ENCODE assay signal across 18 cellular contexts in the genomic region with DNA sequence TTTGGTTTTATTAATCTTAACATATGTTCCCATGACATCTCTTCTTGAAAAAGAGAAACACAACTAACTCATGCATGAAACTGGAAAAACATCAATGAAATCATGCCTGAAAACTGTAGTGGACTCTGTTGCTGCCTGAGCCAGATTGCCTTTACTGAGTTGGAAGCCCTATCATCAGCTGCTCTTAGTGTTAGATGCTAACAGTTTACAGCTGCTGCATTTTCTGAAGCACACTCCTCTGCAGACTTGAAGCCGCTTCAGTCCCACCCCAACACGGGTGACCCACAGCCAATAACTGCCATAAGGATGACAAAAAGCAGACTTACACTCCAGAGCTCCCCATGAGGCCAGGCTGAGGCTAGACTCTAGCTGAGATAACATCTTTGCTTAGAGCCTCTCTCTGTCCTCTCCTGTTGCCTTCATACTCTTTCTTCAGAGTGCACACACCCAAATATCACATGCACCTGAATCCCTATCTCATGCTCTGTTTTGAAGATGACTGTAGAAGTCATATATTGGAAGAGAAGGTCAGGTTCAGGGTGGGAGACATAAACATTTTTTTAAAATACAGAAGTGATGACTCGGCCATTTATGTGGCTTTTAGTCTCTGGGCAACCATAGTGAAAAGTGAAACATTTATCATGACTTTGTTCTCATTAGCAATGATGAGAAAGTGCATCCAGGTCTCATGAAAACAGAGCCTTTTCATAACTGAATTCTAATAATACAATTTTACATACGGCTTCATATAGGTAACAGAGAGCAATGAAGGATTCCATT.
A peak's percentile ranks its signal among the peaks of the same experiment; 100 is the strongest.
DNase-seq lines count a peak whose midpoint lies in the region; TF ChIP-seq lines count a peak whose summit lies in the region.
"Had no signal": no experiment of that assay in that cellular context is flagged by ENCODE, and none has a peak within 500 bp of the region (broad histone marks: within the 10 kb centered on the region; RNA-seq: fewer than 3 reads in every experiment).

No MANE protein-coding gene starts in this region.

- no peaks in the 10 kb centered on the region for H3K79me2 ChIP-seq in GM23248 (ENCODE audit: insufficient read depth)
- no peaks in the 10 kb centered on the region for H3K79me2 ChIP-seq in mesendoderm (ENCODE audit: control insufficient read depth, insufficient read depth, low read length)

- no peak overlapping the region for H3K4me3 ChIP-seq in GM23248
- H3K4me3 ChIP-seq in astrocyte of the spinal cord (ENCODE audit: low read depth, low read length), result no peak overlapping the region
- no peak overlapping the region for H3K4me3 ChIP-seq in mesendoderm (ENCODE audit: low read length)
- H3K4me3 ChIP-seq: HAP-1 had no signal

- H3K4me1 ChIP-seq in GM23248 (ENCODE audit: insufficient read depth) (no peaks in the 10 kb centered on the region), mesendoderm (ENCODE audit: control insufficient read depth, low read depth, low read length) (no peaks in the 10 kb centered on the region)
- H3K4me1 ChIP-seq: HAP-1 had no signal

- H4K8ac ChIP-seq in mesendoderm (ENCODE audit: low read depth, low read length), result no peak overlapping the region

- intact Hi-C loops in activated T-helper 2 cell treated with anti-CD3 and anti-CD28 coated beads, Interferon-gamma antibody, Interleukin-2, Interleukin-4, amounts not matched to agents 10 μg/mL and 5 μg/mL and 100 μg/mL, durations not matched to agents 14 hours and 24 hours and 36 hours (cut with micrococcal nuclease), result no loop called here

- 69 to 73% methylated on average over 4 of the region's 4 CpGs for WGBS in GM23248 (ENCODE audit: low coverage in 1 of 2, low lambda C conversion rate in 2 of 2, missing lambda C conversion rate in 2 of 2), 2 experiments
- no CpG with 5 or more reads among the region's 4 CpGs for WGBS in mesendoderm (ENCODE audit: extremely low coverage, insufficient coverage, low lambda C conversion rate)

- no peak overlapping the region for H2BK15ac ChIP-seq in mesendoderm (replicated peaks; ENCODE audit: low read depth)

- H3K27me3 ChIP-seq in GM23248 (replicated peaks; ENCODE audit: insufficient read depth) (no peaks in the 10 kb centered on the region), mesendoderm (ENCODE audit: insufficient read depth, low read length, poor library complexity) (no peaks in the 10 kb centered on the region)

- H3K79me1 ChIP-seq in mesendoderm (ENCODE audit: low read length), result no peaks in the 10 kb centered on the region

- H3K9ac ChIP-seq in GM23248, result no peak overlapping the region
- no peak overlapping the region for H3K9ac ChIP-seq in mesendoderm (ENCODE audit: low read length)

- H2BK5ac ChIP-seq in mesendoderm (ENCODE audit: low read length), result no peak overlapping the region

- H3K4me2 ChIP-seq in GM23248 (ENCODE audit: unreplicated experiment) (no peak overlapping the region), mesendoderm (ENCODE audit: low read length) (no peak overlapping the region)

- no peaks in the 10 kb centered on the region for H3K9me3 ChIP-seq in GM23248 (ENCODE audit: low read depth)
- H3K9me3 ChIP-seq: HAP-1 had no signal

- H3K9me2 ChIP-seq in GM23248 (ENCODE audit: insufficient read depth), result peaks cover 6% of the 10 kb centered on the region; the same call in 1 of the 2 replicates

- H3K36me3 Mint-ChIP-seq in activated T-helper 2 cell treated with anti-CD3 and anti-CD28 coated beads, Interferon-gamma antibody, Interleukin-2, Interleukin-4, amounts not matched to agents 10 μg/mL and 5 μg/mL and 100 μg/mL, durations not matched to agents 14 hours and 24 hours and 36 hours (ENCODE audit: low read depth), result no peaks in the 10 kb centered on the region

- no peak overlapping the region for H2AFZ ChIP-seq in GM23248

- no peak overlapping the region for H3K23ac ChIP-seq in mesendoderm (ENCODE audit: low read length)

- peaks cover 17% of the 10 kb centered on the region; the same call in 1 of the 2 replicates for H3F3A ChIP-seq in GM23248 (ENCODE audit: insufficient read depth)

- H3K27ac Mint-ChIP-seq in activated T-helper 2 cell treated with anti-CD3 and anti-CD28 coated beads, Interferon-gamma antibody, Interleukin-2, Interleukin-4, amounts not matched to agents 10 μg/mL and 5 μg/mL and 100 μg/mL, durations not matched to agents 14 hours and 24 hours and 36 hours, result no peak overlapping the region

- in situ Hi-C loops in GM23248 (cut with MboI) (no loop called here), astrocyte of the spinal cord (cut with HindIII; ENCODE audit: low sequenced_read_pairs) (no loop called here)

- H4K5ac ChIP-seq in mesendoderm (ENCODE audit: low read length), result no peak overlapping the region

- H3K18ac ChIP-seq in mesendoderm (ENCODE audit: low read length), result no peak overlapping the region

- no peak overlapping the region for H3K4ac ChIP-seq in mesendoderm (ENCODE audit: low read depth, low read length)

- no peak overlapping the region for H3K56ac ChIP-seq in mesendoderm (ENCODE audit: low read length)

- H3K9me3 Mint-ChIP-seq in activated T-helper 2 cell treated with anti-CD3 and anti-CD28 coated beads, Interferon-gamma antibody, Interleukin-2, Interleukin-4, amounts not matched to agents 10 μg/mL and 5 μg/mL and 100 μg/mL, durations not matched to agents 14 hours and 24 hours and 36 hours, result no peaks in the 10 kb centered on the region

- no peak overlapping the region for H2BK120ac ChIP-seq in mesendoderm (ENCODE audit: low read depth, low read length)

- no peak for TF ChIP-seq CTCF in astrocyte of the spinal cord (IDR thresholded peaks at IDR 0.05; ENCODE audit: low read depth, low read length)

- H4K20me1 ChIP-seq in GM23248 (ENCODE audit: insufficient read depth), result no peaks in the 10 kb centered on the region

- no peak overlapping the region for H3K27ac ChIP-seq in GM23248
- H3K27ac ChIP-seq in mesendoderm (ENCODE audit: low read depth, low read length), result no peak overlapping the region
- H3K27ac ChIP-seq: C4-2B had no signal

- peaks cover 23% of the 10 kb centered on the region for H3K36me3 ChIP-seq in GM23248 (ENCODE audit: low read depth)
- no peaks in the 10 kb centered on the region for H3K36me3 ChIP-seq in mesendoderm (ENCODE audit: control insufficient read depth, insufficient read depth, low read length)
- H3K36me3 ChIP-seq: HAP-1 had no signal

- peak; percentile 16 for DNase-seq in GM23248
- DNase-seq in LHCN-M2 (ENCODE audit: low read depth), result peak; percentile 15
- DNase-seq in astrocyte of the spinal cord (ENCODE audit: low read depth, low spot score), result peak; percentile 12
- DNase-seq in mesendoderm, result peak; percentile 25
- DNase-seq in NK-92 (lab: John Stamatoyannopoulos, UW; ENCODE audit: unreplicated experiment), result no peak
- no peak for DNase-seq in NCI-H128 (lab: John Stamatoyannopoulos, UW; ENCODE audit: unreplicated experiment)
- no peak for DNase-seq in activated T-helper 2 cell treated with anti-CD3 and anti-CD28 coated beads, Interferon-gamma antibody, Interleukin-2, Interleukin-4, amounts not matched to agents 10 μg/mL and 5 μg/mL and 100 μg/mL, durations not matched to agents 14 hours and 24 hours and 36 hours (ENCODE audit: low spot score)
- DNase-seq: ACHN; DND-41; KBM-7; NCI-H1417 treated with DMSO at 0.1 percent for 48 hours; NCI-H2029; NCI-H2171; NCI-H446 treated with DMSO at 0.1 percent for 48 hours; NCI-H69; NK-92 treated with Interleukin-12 subunit alpha and Interleukin-12 subunit beta, amount 100 ng/mL, for 24 hours had no signal

- H3K4me1 Mint-ChIP-seq in activated T-helper 2 cell treated with anti-CD3 and anti-CD28 coated beads, Interferon-gamma antibody, Interleukin-2, Interleukin-4, amounts not matched to agents 10 μg/mL and 5 μg/mL and 100 μg/mL, durations not matched to agents 14 hours and 24 hours and 36 hours (ENCODE audit: low read depth), result no peaks in the 10 kb centered on the region

- no peak overlapping the region for H2AK5ac ChIP-seq in mesendoderm (ENCODE audit: low read length)

- H3K4me3 Mint-ChIP-seq in activated T-helper 2 cell treated with anti-CD3 and anti-CD28 coated beads, Interferon-gamma antibody, Interleukin-2, Interleukin-4, amounts not matched to agents 10 μg/mL and 5 μg/mL and 100 μg/mL, durations not matched to agents 14 hours and 24 hours and 36 hours (ENCODE audit: low read depth), result no peak overlapping the region

- no peaks in the 10 kb centered on the region for H3K27me3 Mint-ChIP-seq in activated T-helper 2 cell treated with anti-CD3 and anti-CD28 coated beads, Interferon-gamma antibody, Interleukin-2, Interleukin-4, amounts not matched to agents 10 μg/mL and 5 μg/mL and 100 μg/mL, durations not matched to agents 14 hours and 24 hours and 36 hours (ENCODE audit: low read depth)

Comparison
In these comparisons a context has a peak if more than half of its experiments do, and no peak if none do; other contexts are left out.
1. DNase-seq: peak in GM23248 (single experiment), LHCN-M2 (single experiment), astrocyte of the spinal cord (single experiment) and mesendoderm (single experiment); none in NK-92 (single experiment), NCI-H128 (single experiment) and activated T-helper 2 cell treated with anti-CD3 and anti-CD28 coated beads, Interferon-gamma antibody, Interleukin-2, Interleukin-4, amounts not matched to agents 10 μg/mL and 5 μg/mL and 100 μg/mL, durations not matched to agents 14 hours and 24 hours and 36 hours (single experiment).